Comparison of ENCODE assay signal across 15 cellular contexts in genomic region chr1:67001682-67002425, GRCh38. TPM values are rescaled to one million over a fixed set of nuclear protein-coding genes. Genes with fewer than 3 reads are reported as not detected.
DNase-seq lines count a peak whose midpoint lies in the region; ATAC-seq, FAIRE-seq and TF ChIP-seq lines count a peak whose summit lies in the region.
"Had no signal": no experiment of that assay in that cellular context is flagged by ENCODE, and none has a peak within 500 bp of the region (broad histone marks: within the 10 kb centered on the region; RNA-seq: fewer than 3 reads in every experiment).

No MANE protein-coding gene starts in this region.

- intact Hi-C loops in ascending aorta (cut with DNase I) (no loop called here), upper lobe of right lung (cut with DNase I) (no loop called here)
- intact Hi-C loops in activated T-helper 2 cell treated with anti-CD3 and anti-CD28 coated beads, Interferon-gamma antibody, Interleukin-2, Interleukin-4, amounts not matched to agents 10 μg/mL and 5 μg/mL and 100 μg/mL, durations not matched to agents 14 hours and 24 hours and 36 hours (cut with micrococcal nuclease) = no loop called here

- no peaks in the 10 kb centered on the region for H3K9me3 Mint-ChIP-seq in activated naive CD4-positive, alpha-beta T cell treated with anti-CD3 and anti-CD28 coated beads, Interleukin-2, amount 10 ng/mL, durations not matched to agents 7 days and 5 days
- H3K9me3 Mint-ChIP-seq in memory B cell = no peaks in the 10 kb centered on the region
- no peaks in the 10 kb centered on the region for H3K9me3 Mint-ChIP-seq in activated T-helper 2 cell treated with anti-CD3 and anti-CD28 coated beads, Interferon-gamma antibody, Interleukin-2, Interleukin-4, amounts not matched to agents 10 μg/mL and 5 μg/mL and 100 μg/mL, durations not matched to agents 14 hours and 24 hours and 36 hours

- no peak for ATAC-seq in memory B cell (ENCODE audit: low read depth)
- ATAC-seq in upper lobe of right lung = peak; percentile 81
- ATAC-seq in GM21737 (IDR thresholded peaks at IDR 0.05; ENCODE audit: unreplicated experiment) = no peak

- no peaks in the 10 kb centered on the region for H3K27me3 Mint-ChIP-seq in activated naive CD4-positive, alpha-beta T cell treated with anti-CD3 and anti-CD28 coated beads, Interleukin-2, amount 10 ng/mL, durations not matched to agents 7 days and 5 days
- no peaks in the 10 kb centered on the region for H3K27me3 Mint-ChIP-seq in memory B cell
- no peaks in the 10 kb centered on the region for H3K27me3 Mint-ChIP-seq in activated T-helper 2 cell treated with anti-CD3 and anti-CD28 coated beads, Interferon-gamma antibody, Interleukin-2, Interleukin-4, amounts not matched to agents 10 μg/mL and 5 μg/mL and 100 μg/mL, durations not matched to agents 14 hours and 24 hours and 36 hours (ENCODE audit: low read depth)

- H3K4me1 Mint-ChIP-seq in activated naive CD4-positive, alpha-beta T cell treated with anti-CD3 and anti-CD28 coated beads, Interleukin-2, amount 10 ng/mL, durations not matched to agents 7 days and 5 days = peaks cover 9% of the 10 kb centered on the region
- H3K4me1 Mint-ChIP-seq in memory B cell = peaks cover 10% of the 10 kb centered on the region
- H3K4me1 Mint-ChIP-seq in activated T-helper 2 cell treated with anti-CD3 and anti-CD28 coated beads, Interferon-gamma antibody, Interleukin-2, Interleukin-4, amounts not matched to agents 10 μg/mL and 5 μg/mL and 100 μg/mL, durations not matched to agents 14 hours and 24 hours and 36 hours (ENCODE audit: low read depth) = peaks cover 8% of the 10 kb centered on the region

- H3K4me3 ChIP-seq in ascending aorta (no peak overlapping the region), upper lobe of right lung (no peak overlapping the region)
- H3K4me3 ChIP-seq: SJCRH30 had no signal

- H3K9me3 ChIP-seq in ascending aorta (no peaks in the 10 kb centered on the region), upper lobe of right lung (no peaks in the 10 kb centered on the region)
- H3K9me3 ChIP-seq: SJCRH30 had no signal

- H3K27ac Mint-ChIP-seq in activated naive CD4-positive, alpha-beta T cell treated with anti-CD3 and anti-CD28 coated beads, Interleukin-2, amount 10 ng/mL, durations not matched to agents 7 days and 5 days = peak overlapping the region; percentile 29
- H3K27ac Mint-ChIP-seq in memory B cell = peak overlapping the region; percentile 83
- no peak overlapping the region for H3K27ac Mint-ChIP-seq in activated T-helper 2 cell treated with anti-CD3 and anti-CD28 coated beads, Interferon-gamma antibody, Interleukin-2, Interleukin-4, amounts not matched to agents 10 μg/mL and 5 μg/mL and 100 μg/mL, durations not matched to agents 14 hours and 24 hours and 36 hours

- H3K4me1 ChIP-seq in ascending aorta = no peaks in the 10 kb centered on the region
- H3K4me1 ChIP-seq in upper lobe of right lung = no peaks in the 10 kb centered on the region

- H3K36me3 ChIP-seq in ascending aorta (peaks cover 22 to 25% of the 10 kb centered on the region in 2 donors), upper lobe of right lung (peaks cover 7% of the 10 kb centered on the region)

- CTCF ChIA-PET in activated naive CD4-positive, alpha-beta T cell treated with anti-CD3 and anti-CD28 coated beads, Interleukin-2, amount 10 ng/mL, durations not matched to agents 7 days and 5 days (lab: Charles Lee) = interaction anchor here (0.6 to 3.5 kb wide), 5 partner anchors 10 to 212 kb away, joined by 3 to 10 read pairs (median 5); no protein-coding TSS in a partner anchor

- no peak for DNase-seq in activated naive CD4-positive, alpha-beta T cell treated with anti-CD3 and anti-CD28 coated beads, Interleukin-2, amount 10 ng/mL, durations not matched to agents 7 days and 5 days
- no peak for DNase-seq in activated naive CD4-positive, alpha-beta T cell treated with anti-CD3 and anti-CD28 coated beads, Interleukin-2, amount 50 U/mL, for 16 hours
- DNase-seq in ascending aorta (ENCODE audit: low spot score in 2 of 2) (no peak), memory B cell (ENCODE audit: low spot score in 2 of 2) (no peak), upper lobe of right lung (no peak), HTR-8/SVneo (ENCODE audit: insufficient read length, low spot score) (no peak)
- no peak for DNase-seq in activated T-helper 2 cell treated with anti-CD3 and anti-CD28 coated beads, Interferon-gamma antibody, Interleukin-2, Interleukin-4, amounts not matched to agents 10 μg/mL and 5 μg/mL and 100 μg/mL, durations not matched to agents 14 hours and 24 hours and 36 hours (ENCODE audit: low spot score)
- DNase-seq: amygdala, DMS 273 treated with DMSO at 0.1 percent for 48 hours, foreskin melanocyte, kidney glomerular epithelial cell, NCI-H187 treated with DMSO at 0.1 percent for 48 hours, NCI-H82, SJCRH30 had no signal

- FAIRE-seq in HTR-8/SVneo (lab: Jason Lieb, UNC) = no peak

- no peaks in the 10 kb centered on the region for H3K27me3 ChIP-seq in ascending aorta
- no peaks in the 10 kb centered on the region for H3K27me3 ChIP-seq in upper lobe of right lung
- H3K27me3 ChIP-seq: SJCRH30 had no signal

- no peak overlapping the region for H3K4me3 Mint-ChIP-seq in activated naive CD4-positive, alpha-beta T cell treated with anti-CD3 and anti-CD28 coated beads, Interleukin-2, amount 10 ng/mL, durations not matched to agents 7 days and 5 days
- no peak overlapping the region for H3K4me3 Mint-ChIP-seq in memory B cell
- no peak overlapping the region for H3K4me3 Mint-ChIP-seq in activated T-helper 2 cell treated with anti-CD3 and anti-CD28 coated beads, Interferon-gamma antibody, Interleukin-2, Interleukin-4, amounts not matched to agents 10 μg/mL and 5 μg/mL and 100 μg/mL, durations not matched to agents 14 hours and 24 hours and 36 hours (ENCODE audit: low read depth)

- H3K27ac ChIP-seq in ascending aorta (peak overlapping the region; percentile 45 to 57), upper lobe of right lung (peak overlapping the region; percentile 6)
- H3K27ac ChIP-seq: SJCRH30 had no signal

- peaks cover 31% of the 10 kb centered on the region for H3K36me3 Mint-ChIP-seq in activated naive CD4-positive, alpha-beta T cell treated with anti-CD3 and anti-CD28 coated beads, Interleukin-2, amount 10 ng/mL, durations not matched to agents 7 days and 5 days
- peaks cover 19% of the 10 kb centered on the region for H3K36me3 Mint-ChIP-seq in memory B cell
- H3K36me3 Mint-ChIP-seq in activated T-helper 2 cell treated with anti-CD3 and anti-CD28 coated beads, Interferon-gamma antibody, Interleukin-2, Interleukin-4, amounts not matched to agents 10 μg/mL and 5 μg/mL and 100 μg/mL, durations not matched to agents 14 hours and 24 hours and 36 hours (ENCODE audit: low read depth) = peaks cover 34% of the 10 kb centered on the region

- no peak for TF ChIP-seq CTCF in ascending aorta (IDR thresholded peaks at IDR 0.05)
- no peak for TF ChIP-seq CTCF in upper lobe of right lung (IDR thresholded peaks at IDR 0.05)

RNA-seq across cellular contexts. Expression of gene SLC35D1, which starts 52.1 kb away (rescaled TPM):
- total RNA-seq in ascending aorta (3.7 TPM), upper lobe of right lung (6.3 TPM)
- 14.5 and 14.8 TPM in 2 replicates for total RNA-seq in activated T-helper 2 cell treated with anti-CD3 and anti-CD28 coated beads, Interferon-gamma antibody, Interleukin-2, Interleukin-4, amounts not matched to agents 10 μg/mL and 5 μg/mL and 100 μg/mL, durations not matched to agents 14 hours and 24 hours and 36 hours
